10 cellular contexts compared by ENCODE assay signal in the genomic region with DNA sequence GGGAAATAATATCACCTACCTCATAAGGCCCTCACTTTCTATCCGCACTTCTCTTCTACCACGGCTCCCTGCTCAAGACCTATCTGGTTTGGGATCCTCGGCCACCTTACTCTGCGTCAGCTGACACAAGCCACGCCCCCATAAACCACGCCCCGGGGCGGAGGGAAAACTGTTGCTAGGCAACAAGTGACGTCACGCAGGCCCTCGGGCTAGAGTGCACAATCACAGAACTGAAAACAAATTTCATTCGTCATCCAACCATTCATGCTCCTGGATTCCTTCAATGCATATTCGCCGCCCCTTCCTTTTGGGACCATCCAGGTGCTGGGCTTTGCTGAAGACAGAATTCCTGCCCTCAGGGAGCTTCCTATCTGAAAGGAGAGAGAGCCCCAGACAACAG.
A peak's percentile ranks its signal among the peaks of the same experiment; 100 is the strongest.
DNase-seq lines count a peak whose midpoint lies in the region; ATAC-seq and TF ChIP-seq lines count a peak whose summit lies in the region.
"Had no signal": no experiment of that assay in that cellular context is flagged by ENCODE, and none has a peak within 500 bp of the region (broad histone marks: within the 10 kb centered on the region; RNA-seq: fewer than 3 reads in every experiment).

No MANE protein-coding gene starts in this region.

- intact Hi-C loops in activated CD4-positive, alpha-beta T cell treated with anti-CD3 and anti-CD28 coated beads for 36 hours (cut with DNase I, micrococcal nuclease): no loop called here
- intact Hi-C loops in colonic mucosa (cut with DNase I): no loop called here
- intact Hi-C loops in left ventricle myocardium inferior (cut with micrococcal nuclease): no loop called here

- no peaks in the 10 kb centered on the region for H3K4me1 ChIP-seq in colonic mucosa
- H3K4me1 ChIP-seq in left ventricle myocardium inferior: no peaks in the 10 kb centered on the region
- H3K4me1 ChIP-seq: tibial artery had no signal

- ATAC-seq in activated CD4-positive, alpha-beta T cell treated with anti-CD3 and anti-CD28 coated beads for 36 hours: no peak
- no peak for ATAC-seq in GM21529 (IDR thresholded peaks at IDR 0.05; ENCODE audit: unreplicated experiment)

- no peaks in the 10 kb centered on the region for H3K9me3 Mint-ChIP-seq in activated CD4-positive, alpha-beta T cell treated with anti-CD3 and anti-CD28 coated beads for 36 hours (ENCODE audit: low read depth)
- H3K9me3 Mint-ChIP-seq in neural crest cell: peaks cover 6% of the 10 kb centered on the region

- no peak overlapping the region for H3K4me3 Mint-ChIP-seq in activated CD4-positive, alpha-beta T cell treated with anti-CD3 and anti-CD28 coated beads for 36 hours
- no peak overlapping the region for H3K4me3 Mint-ChIP-seq in neural crest cell

- H3K4me3 ChIP-seq in colonic mucosa (no peak overlapping the region), left ventricle myocardium inferior (no peak overlapping the region)
- H3K4me3 ChIP-seq: tibial artery had no signal

- H3K27me3 ChIP-seq in colonic mucosa: no peaks in the 10 kb centered on the region
- H3K27me3 ChIP-seq in left ventricle myocardium inferior (ENCODE audit: low read depth): no peaks in the 10 kb centered on the region
- H3K27me3 ChIP-seq: tibial artery had no signal

- peak; percentile 20 for DNase-seq in activated CD4-positive, alpha-beta T cell treated with anti-CD3 and anti-CD28 coated beads for 36 hours
- DNase-seq in activated CD4-positive, alpha-beta T cell treated with anti-CD3 and anti-CD28 coated beads, Interleukin-2, amount 50 U/mL, for 1 hour: no peak
- DNase-seq in HT-29 (ENCODE audit: low spot score): peak; percentile 30
- peak; percentile 3 for DNase-seq in amniotic epithelial cell (ENCODE audit: low read depth)
- peak; percentile 14 for DNase-seq in neural crest cell (ENCODE audit: low read depth, low spot score)
- no peak for DNase-seq in colonic mucosa
- DNase-seq in left ventricle myocardium inferior: no peak
- DNase-seq: NCI-H1436 treated with DMSO at 0.1 percent for 48 hours, tibial artery had no signal

- no peak overlapping the region for H3K27ac Mint-ChIP-seq in activated CD4-positive, alpha-beta T cell treated with anti-CD3 and anti-CD28 coated beads for 36 hours
- H3K27ac Mint-ChIP-seq in neural crest cell (ENCODE audit: unreplicated experiment): no peak overlapping the region

- H3K27ac ChIP-seq in colonic mucosa (no peak overlapping the region), left ventricle myocardium inferior (replicated peaks) (no peak overlapping the region)
- H3K27ac ChIP-seq: tibial artery had no signal

- no peaks in the 10 kb centered on the region for H3K9me3 ChIP-seq in colonic mucosa
- H3K9me3 ChIP-seq in left ventricle myocardium inferior (replicated peaks): no peaks in the 10 kb centered on the region

- POLR2A ChIA-PET in activated CD4-positive, alpha-beta T cell treated with anti-CD3 and anti-CD28 coated beads for 36 hours (lab: Charles Lee): interaction anchor here (0.6 kb wide), 1 partner anchor 37 kb away, joined by 4 read pairs; no protein-coding TSS in a partner anchor

- H3K9ac ChIP-seq in colonic mucosa (ENCODE audit: low read depth in 2 of 2, low read length in 2 of 2): no peak overlapping the region

- H3K36me3 Mint-ChIP-seq in activated CD4-positive, alpha-beta T cell treated with anti-CD3 and anti-CD28 coated beads for 36 hours (ENCODE audit: low read depth): no peaks in the 10 kb centered on the region
- peaks cover 3% of the 10 kb centered on the region for H3K36me3 Mint-ChIP-seq in neural crest cell (ENCODE audit: low read depth)

- CTCF ChIA-PET in activated CD4-positive, alpha-beta T cell treated with anti-CD3 and anti-CD28 coated beads for 36 hours (lab: Charles Lee): no interaction called here

- no peaks in the 10 kb centered on the region for H3K27me3 Mint-ChIP-seq in activated CD4-positive, alpha-beta T cell treated with anti-CD3 and anti-CD28 coated beads for 36 hours
- H3K27me3 Mint-ChIP-seq in neural crest cell (ENCODE audit: low read depth): no peaks in the 10 kb centered on the region

- no peaks in the 10 kb centered on the region for H3K4me1 Mint-ChIP-seq in activated CD4-positive, alpha-beta T cell treated with anti-CD3 and anti-CD28 coated beads for 36 hours
- peaks cover 4% of the 10 kb centered on the region for H3K4me1 Mint-ChIP-seq in neural crest cell

- H3K36me3 ChIP-seq in colonic mucosa (no peaks in the 10 kb centered on the region), left ventricle myocardium inferior (no peaks in the 10 kb centered on the region)
- H3K36me3 ChIP-seq: tibial artery had no signal

- no peak for TF ChIP-seq CTCF in neural crest cell (conservative IDR thresholded peaks at IDR 0.05)
- no peak for TF ChIP-seq CTCF in colonic mucosa (IDR thresholded peaks at IDR 0.05)
- TF ChIP-seq CTCF in left ventricle myocardium inferior (IDR thresholded peaks at IDR 0.05; ENCODE audit: borderline replicate concordance): no peak

Comparison
In these comparisons a context has a peak if more than half of its experiments do, and no peak if none do; other contexts are left out.
1. DNase-seq: peak in activated CD4-positive, alpha-beta T cell treated with anti-CD3 and anti-CD28 coated beads for 36 hours (single experiment), HT-29 (single experiment), amniotic epithelial cell (single experiment) and neural crest cell (single experiment); none in activated CD4-positive, alpha-beta T cell treated with anti-CD3 and anti-CD28 coated beads, Interleukin-2, amount 50 U/mL, for 1 hour (single experiment), colonic mucosa (single experiment) and left ventricle myocardium inferior (single experiment).